1 cellular context compared by ENCODE assay signal in genomic region chr7:102287465-102288146, GRCh38.
TF ChIP-seq lines count a peak whose summit lies in the region.

No MANE protein-coding gene starts in this region.

TF ChIP-seq in K562, 482 proteins besides CTCF, POLR2A, EP300 and RAD21 (continued from another document):
- TF ChIP-seq ZNF609 (CRISPR knock-in tag; IDR thresholded peaks at IDR 0.05; ENCODE audit: borderline replicate concordance) (no peak), RAD51 (IDR thresholded peaks at IDR 0.05; ENCODE audit: borderline replicate concordance, low read depth) (no peak), CBFB (CRISPR knock-in tag; IDR thresholded peaks at IDR 0.05) (peak; percentile 47; the same call in 1 of the 2 replicates), SP2 (IDR thresholded peaks at IDR 0.05; ENCODE audit: extremely low read depth, low read depth, low read length, poor library complexity, severe bottlenecking) (no peak)
